8 cellular contexts compared by ENCODE assay signal in genomic region chr4:36255575-36255974, GRCh38.
DNase-seq lines count a peak whose midpoint lies in the region; ATAC-seq and TF ChIP-seq lines count a peak whose summit lies in the region.

No MANE protein-coding gene starts in this region.

- peaks cover 31% of the 10 kb centered on the region for H3K4me1 Mint-ChIP-seq in activated naive CD4-positive, alpha-beta T cell treated with anti-CD3 and anti-CD28 coated beads, Interleukin-2, amount 10 ng/mL, durations not matched to agents 7 days and 5 days

- H3K4me3 ChIP-seq in NB4 (ENCODE audit: low read depth, low read length), result no peak overlapping the region

- H3K9me3 Mint-ChIP-seq in activated naive CD4-positive, alpha-beta T cell treated with anti-CD3 and anti-CD28 coated beads, Interleukin-2, amount 10 ng/mL, durations not matched to agents 7 days and 5 days, result no peaks in the 10 kb centered on the region

- peaks cover 3% of the 10 kb centered on the region for H3K36me3 Mint-ChIP-seq in activated naive CD4-positive, alpha-beta T cell treated with anti-CD3 and anti-CD28 coated beads, Interleukin-2, amount 10 ng/mL, durations not matched to agents 7 days and 5 days

- TF ChIP-seq CTCF in NB4 (IDR thresholded peaks at IDR 0.05; ENCODE audit: low read depth, low read length), result no peak

- CTCF ChIA-PET in activated naive CD4-positive, alpha-beta T cell treated with anti-CD3 and anti-CD28 coated beads, Interleukin-2, amount 10 ng/mL, durations not matched to agents 7 days and 5 days (lab: Charles Lee), result interaction anchor here (1.3 to 5.6 kb wide), 5 partner anchors 11 to 144 kb away, joined by 4 to 56 read pairs (median 5); partner anchors contain the start of gene ARAP2

- H3K27ac Mint-ChIP-seq in activated naive CD4-positive, alpha-beta T cell treated with anti-CD3 and anti-CD28 coated beads, Interleukin-2, amount 10 ng/mL, durations not matched to agents 7 days and 5 days, result peak overlapping the region; percentile 97

- ATAC-seq in GM18505 (IDR thresholded peaks at IDR 0.05; ENCODE audit: unreplicated experiment) (peak; percentile 70), GM21825 (IDR thresholded peaks at IDR 0.05; ENCODE audit: unreplicated experiment) (peak; percentile 88)

- no peak for TF ChIP-seq POLR2A in GM18505 (IDR thresholded peaks at IDR 0.05; ENCODE audit: borderline replicate concordance, extremely low read depth, insufficient read depth, insufficient read length)
- no peak for TF ChIP-seq POLR2A in NB4 (IDR thresholded peaks at IDR 0.05; ENCODE audit: extremely low read depth, insufficient read length)

- no peaks in the 10 kb centered on the region for H3K27me3 Mint-ChIP-seq in activated naive CD4-positive, alpha-beta T cell treated with anti-CD3 and anti-CD28 coated beads, Interleukin-2, amount 10 ng/mL, durations not matched to agents 7 days and 5 days

- peak overlapping the region; percentile 59 for H3K4me3 Mint-ChIP-seq in activated naive CD4-positive, alpha-beta T cell treated with anti-CD3 and anti-CD28 coated beads, Interleukin-2, amount 10 ng/mL, durations not matched to agents 7 days and 5 days

- DNase-seq in NB4 (ENCODE audit: low read depth) (peak; percentile 73), NCI-H774 (lab: John Stamatoyannopoulos, UW) (no peak), COLO829 (ENCODE audit: low spot score) (no peak), GOT3 (lab: John Stamatoyannopoulos, UW) (no peak)
- DNase-seq in activated naive CD4-positive, alpha-beta T cell treated with anti-CD3 and anti-CD28 coated beads, Interleukin-2, amount 10 ng/mL, durations not matched to agents 7 days and 5 days, result peak; percentile 82
- DNase-seq in stimulated activated CD4-positive, alpha-beta T cell treated with anti-CD3 and anti-CD28 coated beads, Interleukin-4, amount 100 ng/mL, for 24 hours, result peak; percentile 56

Comparison
In these comparisons a context has a peak if more than half of its experiments do, and no peak if none do; other contexts are left out.
1. DNase-seq: peak in NB4 (single experiment), activated naive CD4-positive, alpha-beta T cell treated with anti-CD3 and anti-CD28 coated beads, Interleukin-2, amount 10 ng/mL, durations not matched to agents 7 days and 5 days (single experiment) and stimulated activated CD4-positive, alpha-beta T cell treated with anti-CD3 and anti-CD28 coated beads, Interleukin-4, amount 100 ng/mL, for 24 hours (single experiment); none in NCI-H774 (single experiment), COLO829 (single experiment) and GOT3 (single experiment).